ENCODE assay signal across 12 cellular contexts in the genomic region with DNA sequence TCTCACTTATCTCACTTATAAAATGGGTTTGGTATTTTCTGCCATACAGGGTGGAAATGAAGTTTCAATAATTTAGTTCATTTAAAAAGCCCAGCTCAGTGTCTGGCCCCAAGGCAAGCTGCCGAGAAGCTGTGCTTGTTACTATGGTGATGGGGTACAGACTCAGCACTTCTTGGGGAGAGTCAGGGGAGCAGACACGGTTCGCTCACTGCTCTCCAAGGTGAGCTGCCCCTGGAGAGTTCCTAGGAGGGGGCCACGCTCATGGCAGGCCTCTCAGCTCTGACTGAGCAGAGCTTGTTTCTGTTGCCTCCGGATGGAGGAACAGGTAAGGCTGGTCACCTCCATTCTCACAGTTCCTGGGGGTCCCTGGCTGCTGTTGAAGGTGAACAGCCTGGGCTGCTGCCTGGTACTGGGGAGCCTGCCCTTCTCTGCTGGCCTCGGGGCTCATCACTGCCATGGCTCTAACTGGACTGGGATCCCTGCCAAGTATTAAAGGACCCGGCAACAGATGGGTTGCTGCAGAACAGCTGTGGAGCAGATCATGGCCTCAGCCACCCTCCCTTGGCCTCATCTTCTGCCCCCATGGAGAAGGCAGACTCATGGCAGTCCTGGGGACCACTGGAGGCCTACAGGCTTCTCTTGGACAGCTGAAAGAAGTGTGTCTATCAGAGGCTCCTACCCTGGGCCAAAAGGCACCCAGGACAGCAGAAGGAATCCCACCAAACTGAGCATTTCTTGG. TPM values are rescaled to one million over a fixed set of nuclear protein-coding genes. Genes with fewer than 3 reads are reported as not detected.
DNase-seq lines count a peak whose midpoint lies in the region; ATAC-seq and TF ChIP-seq lines count a peak whose summit lies in the region.
"Had no signal": no experiment of that assay in that cellular context is flagged by ENCODE, and none has a peak within 500 bp of the region (broad histone marks: within the 10 kb centered on the region; RNA-seq: fewer than 3 reads in every experiment).

No MANE protein-coding gene starts in this region.

- H3K27me3 ChIP-seq in gastrocnemius medialis = no peaks in the 10 kb centered on the region
- H3K27me3 ChIP-seq in tibial nerve = no peaks in the 10 kb centered on the region

- intact Hi-C loops in gastrocnemius medialis (cut with DNase I; ENCODE audit: low total_unique reads) = no loop called here

- DNase-seq in NCI-H510A treated with DMSO at 0.1 percent for 48 hours (lab: John Stamatoyannopoulos, UW) (peak; percentile 16), NCI-H510A (lab: John Stamatoyannopoulos, UW) (no peak), NCI-H2196 treated with DMSO at 0.1 percent for 48 hours (lab: John Stamatoyannopoulos, UW; ENCODE audit: unreplicated experiment) (peak; percentile 42), epidermal melanocyte (ENCODE audit: insufficient read length, low spot score) (peak; percentile 64), gastrocnemius medialis (no peak), tibial nerve (ENCODE audit: low spot score in 2 of 2) (no peak)
- no peak for DNase-seq in stimulated activated naive CD4-positive, alpha-beta T cell (lab: John Stamatoyannopoulos, UW)
- DNase-seq: effector CD4-positive, alpha-beta T cell; naive thymus-derived CD4-positive, alpha-beta T cell; PC-9 had no signal

- TF ChIP-seq CTCF in gastrocnemius medialis (IDR thresholded peaks at IDR 0.05 in 4 of 5, conservative IDR thresholded peaks at IDR 0.05 in 1 of 5) = no peak
- no peak for TF ChIP-seq CTCF in tibial nerve (IDR thresholded peaks at IDR 0.05)

- ATAC-seq in gastrocnemius medialis = no peak
- ATAC-seq in HG02759 (IDR thresholded peaks at IDR 0.05; ENCODE audit: unreplicated experiment) = no peak
- ATAC-seq: naive thymus-derived CD4-positive, alpha-beta T cell; WTC11 had no signal

- TF ChIP-seq EP300 in tibial nerve (IDR thresholded peaks at IDR 0.05) = no peak

- H3K9me3 ChIP-seq in gastrocnemius medialis = no peaks in the 10 kb centered on the region
- no peaks in the 10 kb centered on the region for H3K9me3 ChIP-seq in tibial nerve

- H3K27ac ChIP-seq in gastrocnemius medialis (peak overlapping the region; percentile 88 to 98 (median 94)), tibial nerve (no peak overlapping the region)
- H3K27ac ChIP-seq: PC-9 had no signal

- no peak overlapping the region for H3K4me3 ChIP-seq in gastrocnemius medialis
- H3K4me3 ChIP-seq in tibial nerve = no peak overlapping the region
- H3K4me3 ChIP-seq: PC-9 had no signal

- 58 to 63% methylated on average over 7 of the region's 7 CpGs for WGBS in tibial nerve, 2 donors

- H3K4me1 ChIP-seq in gastrocnemius medialis (peaks cover 79 to 82% of the 10 kb centered on the region in 2 donors), tibial nerve (peaks cover 0 to 48% (median 15%) of the 10 kb centered on the region in 4 donors)

- in situ Hi-C loops in gastrocnemius medialis (cut with MboI; ENCODE audit: low sequenced_read_pairs in 4 of 4) = no loop called here

- peaks cover 0 to 15% of the 10 kb centered on the region in 2 donors for H3K36me3 ChIP-seq in gastrocnemius medialis
- H3K36me3 ChIP-seq in tibial nerve = peaks cover 0 to 78% (median 41%) of the 10 kb centered on the region in 3 donors

- TF ChIP-seq POLR2A in gastrocnemius medialis (IDR thresholded peaks at IDR 0.05) (no peak), tibial nerve (IDR thresholded peaks at IDR 0.05) (no peak)

RNA-seq across cellular contexts. Expression of a gene that starts 25.8 kb away (rescaled TPM):
- total RNA-seq in gastrocnemius medialis (not detected), tibial nerve (not detected)

RNA-seq across cellular contexts. Expression of a gene that starts 29.1 kb away (rescaled TPM):
- total RNA-seq in gastrocnemius medialis (10 to 100 TPM; 18.0 to 62.8 (median 34.0) TPM), tibial nerve (10 to 100 TPM in 3 of 4 donors, 1 to 10 TPM in 1; 9.6 to 15.6 (median 13.3) TPM)

Comparison
In these comparisons a context has a peak if more than half of its experiments do, and no peak if none do; other contexts are left out.
1. DNase-seq: peak in NCI-H510A treated with DMSO at 0.1 percent for 48 hours (single experiment), NCI-H2196 treated with DMSO at 0.1 percent for 48 hours (single experiment) and epidermal melanocyte (single experiment); none in NCI-H510A (single experiment), gastrocnemius medialis (0 of 2), tibial nerve (0 of 2) and stimulated activated naive CD4-positive, alpha-beta T cell (0 of 6).
2. H3K27ac ChIP-seq: peak in gastrocnemius medialis (4 of 4); none in tibial nerve (0 of 4).